10 cellular contexts compared by ENCODE assay signal in the genomic region with DNA sequence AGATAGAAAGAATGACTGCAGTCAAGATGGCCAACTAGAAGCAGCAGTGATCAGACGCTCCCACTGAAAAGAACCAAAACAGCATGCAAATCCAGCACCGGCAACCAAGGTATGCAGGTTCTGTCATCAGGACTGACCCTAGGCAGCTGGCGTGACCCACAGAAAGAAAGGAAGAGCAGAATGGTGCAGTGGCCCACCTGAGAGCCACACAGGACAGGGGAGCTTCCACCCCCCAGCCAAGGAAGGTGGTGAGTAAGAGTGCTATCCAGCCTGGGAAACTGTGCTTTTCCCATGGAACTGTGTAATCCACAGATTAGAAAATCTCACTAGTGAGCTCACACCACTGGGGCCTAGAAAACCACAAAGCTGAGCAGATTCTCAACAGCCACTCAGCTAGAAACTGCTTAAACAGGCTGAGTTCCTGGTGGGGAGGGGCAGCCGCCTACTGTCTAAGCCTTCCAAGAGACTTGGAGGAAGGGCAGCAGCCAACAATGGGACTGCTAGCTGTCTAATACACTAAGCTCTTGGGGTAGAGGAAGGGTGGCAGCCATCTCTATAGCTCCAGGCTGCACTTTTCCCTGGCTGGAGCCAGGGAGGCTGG.
DNase-seq lines count a peak whose midpoint lies in the region; ATAC-seq and TF ChIP-seq lines count a peak whose summit lies in the region.
"Had no signal": no experiment of that assay in that cellular context is flagged by ENCODE, and none has a peak within 500 bp of the region (broad histone marks: within the 10 kb centered on the region; RNA-seq: fewer than 3 reads in every experiment).

No MANE protein-coding gene starts in this region.

- H3K4me3 ChIP-seq in GM12864 (ENCODE audit: low read depth, low read length), result peak overlapping the region; percentile 41
- H3K4me3 ChIP-seq: skin epidermis had no signal

- no peak for TF ChIP-seq CTCF in GM12864 (IDR thresholded peaks at IDR 0.05; ENCODE audit: low read depth, low read length, missing control alignments)

- peak; percentile 77 for DNase-seq in GM12864 (ENCODE audit: low read depth)
- peak; percentile 51 for DNase-seq in iris pigment epithelial cell (ENCODE audit: low read depth)
- DNase-seq in effector CD8-positive, alpha-beta T cell (lab: John Stamatoyannopoulos, UW), result no peak
- DNase-seq in hypothalamus (lab: John Stamatoyannopoulos, UW), result no peak
- DNase-seq in AML-193 (lab: John Stamatoyannopoulos, UW), result no peak
- DNase-seq in NCI-H510A treated with DMSO at 0.1 percent for 48 hours (lab: John Stamatoyannopoulos, UW), result no peak
- DNase-seq: SW 1271 had no signal

- peak; percentile 81 for ATAC-seq in GM21390 (IDR thresholded peaks at IDR 0.05; ENCODE audit: unreplicated experiment)
- ATAC-seq in HG03442 (IDR thresholded peaks at IDR 0.05; ENCODE audit: unreplicated experiment), result peak; percentile 85

Comparison
In these comparisons a context has a peak if more than half of its experiments do, and no peak if none do; other contexts are left out.
1. DNase-seq: peak in GM12864 (single experiment) and iris pigment epithelial cell (single experiment); none in effector CD8-positive, alpha-beta T cell (single experiment), hypothalamus (0 of 51), AML-193 (0 of 2) and NCI-H510A treated with DMSO at 0.1 percent for 48 hours (single experiment).